11 cellular contexts compared by ENCODE assay signal in genomic region chr19:44869728-44870470, GRCh38. TPM values are rescaled to one million over a fixed set of nuclear protein-coding genes. Genes with fewer than 3 reads are reported as not detected.
DNase-seq lines count a peak whose midpoint lies in the region; ATAC-seq, FAIRE-seq and TF ChIP-seq lines count a peak whose summit lies in the region.
"Had no signal": no experiment of that assay in that cellular context is flagged by ENCODE, and none has a peak within 500 bp of the region (broad histone marks: within the 10 kb centered on the region; RNA-seq: fewer than 3 reads in every experiment).

No MANE protein-coding gene starts in this region.

- H3K4me3 ChIP-seq in effector memory CD4-positive, alpha-beta T cell (ENCODE audit: insufficient read depth, low read depth, low read length, poor library complexity, severe bottlenecking), result no peak overlapping the region
- H3K4me3 ChIP-seq: A549 had no signal

- H3K9me3 Mint-ChIP-seq in activated T-cell treated with anti-CD3 and anti-CD28 coated beads, Interleukin-2, amount 50 U/mL, for 72 hours, result no peaks in the 10 kb centered on the region
- no peaks in the 10 kb centered on the region for H3K9me3 Mint-ChIP-seq in mesothelial cell of epicardium
- H3K9me3 Mint-ChIP-seq in CD4-positive, alpha-beta T cell, result no peaks in the 10 kb centered on the region

- H3K4me3 Mint-ChIP-seq in activated T-cell treated with anti-CD3 and anti-CD28 coated beads, Interleukin-2, amount 50 U/mL, for 72 hours, result no peak overlapping the region
- no peak overlapping the region for H3K4me3 Mint-ChIP-seq in mesothelial cell of epicardium
- no peak overlapping the region for H3K4me3 Mint-ChIP-seq in CD4-positive, alpha-beta T cell
- H3K4me3 Mint-ChIP-seq: activated CD8-positive, alpha-beta T cell treated with anti-CD3 and anti-CD28 coated beads, Interleukin-2, amount 10 ng/mL, durations not matched to agents 7 days and 5 days had no signal

- H3K36me3 ChIP-seq in effector memory CD4-positive, alpha-beta T cell (ENCODE audit: control insufficient read depth, insufficient read depth, low read length), result no peaks in the 10 kb centered on the region

- DNase-seq in activated T-cell treated with anti-CD3 and anti-CD28 coated beads, Interleukin-2, amount 50 U/mL, for 72 hours, result no peak
- DNase-seq in activated T-cell treated with anti-CD3 and anti-CD28 coated beads, Interleukin-2, amount 50 U/mL, for 1 hour, result no peak
- DNase-seq in dermis blood vessel endothelial cell (peak; percentile 79), mesothelial cell of epicardium (ENCODE audit: low spot score in 2 of 2, unreplicated experiment in 2 of 2) (no peak), urothelium cell line (ENCODE audit: low spot score) (peak; percentile 63)
- no peak for DNase-seq in CD4-positive, alpha-beta T cell
- no peak for DNase-seq in effector memory CD4-positive, alpha-beta T cell
- DNase-seq: activated CD8-positive, alpha-beta T cell treated with anti-CD3 and anti-CD28 coated beads, Interleukin-2, amount 10 ng/mL, durations not matched to agents 7 days and 5 days; central memory CD4-positive, alpha-beta T cell had no signal

- H3K27ac Mint-ChIP-seq in activated T-cell treated with anti-CD3 and anti-CD28 coated beads, Interleukin-2, amount 50 U/mL, for 72 hours, result peak overlapping the region; percentile 34
- peak overlapping the region; percentile 71 for H3K27ac Mint-ChIP-seq in mesothelial cell of epicardium
- no peak overlapping the region for H3K27ac Mint-ChIP-seq in CD4-positive, alpha-beta T cell
- H3K27ac Mint-ChIP-seq: activated CD8-positive, alpha-beta T cell treated with anti-CD3 and anti-CD28 coated beads, Interleukin-2, amount 10 ng/mL, durations not matched to agents 7 days and 5 days had no signal

- no peaks in the 10 kb centered on the region for H3K4me1 ChIP-seq in effector memory CD4-positive, alpha-beta T cell (ENCODE audit: control insufficient read depth, insufficient read depth, low read length, poor library complexity, severe bottlenecking)
- H3K4me1 ChIP-seq: A549 had no signal

- no peaks in the 10 kb centered on the region for H3K27me3 Mint-ChIP-seq in activated T-cell treated with anti-CD3 and anti-CD28 coated beads, Interleukin-2, amount 50 U/mL, for 72 hours (ENCODE audit: low read depth)
- H3K27me3 Mint-ChIP-seq in mesothelial cell of epicardium (ENCODE audit: low read depth), result no peaks in the 10 kb centered on the region
- H3K27me3 Mint-ChIP-seq in CD4-positive, alpha-beta T cell, result no peaks in the 10 kb centered on the region

- no peak for TF ChIP-seq CTCF in mesothelial cell of epicardium (IDR thresholded peaks at IDR 0.05; ENCODE audit: unreplicated experiment)
- no peak for TF ChIP-seq CTCF in CD4-positive, alpha-beta T cell (IDR thresholded peaks at IDR 0.05)

- FAIRE-seq in urothelium cell line (lab: Jason Lieb, UNC), result no peak
- FAIRE-seq: A549 had no signal

- no peaks in the 10 kb centered on the region for H3K27me3 ChIP-seq in CD4-positive, alpha-beta T cell (ENCODE audit: control insufficient read depth, insufficient read depth, low read length)
- no peaks in the 10 kb centered on the region for H3K27me3 ChIP-seq in effector memory CD4-positive, alpha-beta T cell (replicated peaks; ENCODE audit: control insufficient read depth, insufficient read depth, low read length, poor library complexity, severe bottlenecking)

- CTCF ChIA-PET in CD4-positive, alpha-beta T cell (lab: Charles Lee), result interaction anchor here (0.6 kb wide), 1 partner anchor 68 kb away, joined by 3 read pairs; no protein-coding TSS in a partner anchor

- ATAC-seq in activated T-cell treated with anti-CD3 and anti-CD28 coated beads, Interleukin-2, amount 50 U/mL, for 72 hours (replicated peaks in 1 of 2), result no peak
- ATAC-seq in CD4-positive, alpha-beta T cell (ENCODE audit: poor library complexity), result no peak
- no peak for ATAC-seq in HG03565 (IDR thresholded peaks at IDR 0.05; ENCODE audit: unreplicated experiment)
- ATAC-seq: A549; activated CD8-positive, alpha-beta T cell treated with anti-CD3 and anti-CD28 coated beads, Interleukin-2, amount 10 ng/mL, durations not matched to agents 7 days and 5 days had no signal

- H3K27ac ChIP-seq in CD4-positive, alpha-beta T cell (ENCODE audit: low read depth, low read length), result no peak overlapping the region
- H3K27ac ChIP-seq in effector memory CD4-positive, alpha-beta T cell (ENCODE audit: insufficient read depth, low read length, poor library complexity, severe bottlenecking), result no peak overlapping the region
- H3K27ac ChIP-seq: A549 had no signal

- H3K9me3 ChIP-seq in CD4-positive, alpha-beta T cell (ENCODE audit: control insufficient read depth, low read length), result no peaks in the 10 kb centered on the region
- no peaks in the 10 kb centered on the region for H3K9me3 ChIP-seq in effector memory CD4-positive, alpha-beta T cell (ENCODE audit: control insufficient read depth, low read length)
- H3K9me3 ChIP-seq: A549 had no signal

- H3K4me1 Mint-ChIP-seq in activated T-cell treated with anti-CD3 and anti-CD28 coated beads, Interleukin-2, amount 50 U/mL, for 72 hours (ENCODE audit: low read depth), result no peaks in the 10 kb centered on the region
- H3K4me1 Mint-ChIP-seq in mesothelial cell of epicardium, result peaks cover 2% of the 10 kb centered on the region
- no peaks in the 10 kb centered on the region for H3K4me1 Mint-ChIP-seq in CD4-positive, alpha-beta T cell (ENCODE audit: low read depth)

- no peaks in the 10 kb centered on the region for H3K36me3 Mint-ChIP-seq in activated T-cell treated with anti-CD3 and anti-CD28 coated beads, Interleukin-2, amount 50 U/mL, for 72 hours (ENCODE audit: insufficient read depth in 2 of 2)
- H3K36me3 Mint-ChIP-seq in mesothelial cell of epicardium, result peaks cover 55% of the 10 kb centered on the region
- no peaks in the 10 kb centered on the region for H3K36me3 Mint-ChIP-seq in CD4-positive, alpha-beta T cell (ENCODE audit: low read depth)

- POLR2A ChIA-PET in CD4-positive, alpha-beta T cell (lab: Charles Lee), result no interaction called here

- intact Hi-C loops in CD4-positive, alpha-beta T cell (cut with DNase I, micrococcal nuclease), result no loop called here

RNA-seq across cellular contexts. Expression of gene TOMM40, which starts 21.2 kb away (rescaled TPM):
- total RNA-seq in activated T-cell treated with anti-CD3 and anti-CD28 coated beads, Interleukin-2, amount 50 U/mL, for 72 hours, result 10 to 100 TPM; 53.0 to 65.1 TPM
- total RNA-seq in dermis blood vessel endothelial cell (50.0 and 81.6 TPM in 2 replicates), mesothelial cell of epicardium (47.7 to 49.8 TPM (median 47.8 TPM) in 3 replicates)
- 10 to 100 TPM; 25.4 to 26.8 TPM for total RNA-seq in CD4-positive, alpha-beta T cell

RNA-seq across cellular contexts. Expression of gene NECTIN2, which starts 23.8 kb away (rescaled TPM):
- total RNA-seq in activated T-cell treated with anti-CD3 and anti-CD28 coated beads, Interleukin-2, amount 50 U/mL, for 72 hours, result 1 to 10 TPM; 2.8 to 3.3 TPM
- total RNA-seq in dermis blood vessel endothelial cell (154 and 187 TPM in 2 replicates), mesothelial cell of epicardium (291 to 300 TPM (median 299 TPM) in 3 replicates)
- 1 to 10 TPM; 1.8 to 1.9 TPM for total RNA-seq in CD4-positive, alpha-beta T cell

RNA-seq across cellular contexts. Expression of gene APOE, which starts 35.7 kb away (rescaled TPM):
- total RNA-seq in activated T-cell treated with anti-CD3 and anti-CD28 coated beads, Interleukin-2, amount 50 U/mL, for 72 hours, result 1 to 10 TPM; 2.1 TPM
- total RNA-seq in dermis blood vessel endothelial cell (4.0 and 7.8 TPM in 2 replicates), mesothelial cell of epicardium (285 to 290 TPM (median 289 TPM) in 3 replicates)
- total RNA-seq in CD4-positive, alpha-beta T cell, result 1 to 10 TPM; 4.5 to 5.2 TPM

RNA-seq across cellular contexts. Expression of gene APOC1, which starts 44.5 kb away (rescaled TPM):
- total RNA-seq in activated T-cell treated with anti-CD3 and anti-CD28 coated beads, Interleukin-2, amount 50 U/mL, for 72 hours, result not detected
- total RNA-seq in dermis blood vessel endothelial cell (1.7 and 1.9 TPM in 2 replicates), mesothelial cell of epicardium (18.6 to 20.0 TPM (median 18.6 TPM) in 3 replicates)
- total RNA-seq in CD4-positive, alpha-beta T cell, result not detected
- total RNA-seq: activated CD8-positive, alpha-beta T cell treated with anti-CD3 and anti-CD28 coated beads, Interleukin-2, amount 10 ng/mL, durations not matched to agents 7 days and 5 days had no signal

Comparison
In these comparisons a context has a peak if more than half of its experiments do, and no peak if none do; other contexts are left out.
1. DNase-seq: peak in dermis blood vessel endothelial cell (single experiment) and urothelium cell line (single experiment); none in activated T-cell treated with anti-CD3 and anti-CD28 coated beads, Interleukin-2, amount 50 U/mL, for 72 hours (0 of 2), activated T-cell treated with anti-CD3 and anti-CD28 coated beads, Interleukin-2, amount 50 U/mL, for 1 hour (single experiment), mesothelial cell of epicardium (0 of 2), CD4-positive, alpha-beta T cell (0 of 10) and effector memory CD4-positive, alpha-beta T cell (0 of 3).
2. RNA of gene NECTIN2, which starts 23.8 kb away (total RNA-seq): 291 to 300 TPM in mesothelial cell of epicardium and 154 to 187 TPM in dermis blood vessel endothelial cell; 2.8 to 3.3 TPM in activated T-cell treated with anti-CD3 and anti-CD28 coated beads, Interleukin-2, amount 50 U/mL, for 72 hours and 1.8 to 1.9 TPM in CD4-positive, alpha-beta T cell; every median in the first group is over 10 times any median in the second.
3. RNA of gene APOE, which starts 35.7 kb away (total RNA-seq): 285 to 290 TPM in mesothelial cell of epicardium; 4.0 to 7.8 TPM in dermis blood vessel endothelial cell, 4.5 to 5.2 TPM in CD4-positive, alpha-beta T cell and 2.1 TPM in activated T-cell treated with anti-CD3 and anti-CD28 coated beads, Interleukin-2, amount 50 U/mL, for 72 hours; every median in the first group is over 10 times any median in the second.